9 cellular contexts compared by ENCODE assay signal in genomic region chr3:143895805-143896204, GRCh38. TPM values are rescaled to one million over a fixed set of nuclear protein-coding genes. Genes with fewer than 3 reads are reported as not detected.
DNase-seq lines count a peak whose midpoint lies in the region; ATAC-seq and TF ChIP-seq lines count a peak whose summit lies in the region.
"Had no signal": no experiment of that assay in that cellular context is flagged by ENCODE, and none has a peak within 500 bp of the region (broad histone marks: within the 10 kb centered on the region; RNA-seq: fewer than 3 reads in every experiment).

No MANE protein-coding gene starts in this region.

- TF ChIP-seq CTCF in liver (IDR thresholded peaks at IDR 0.05; ENCODE audit: low read depth, low read length, missing input control) = no peak

- in situ Hi-C loops in Caki2 (cut with HindIII; ENCODE audit: low pct_unique_long_range_greater_than_20kb, low sequenced_read_pairs) = no loop called here

- H3K9ac ChIP-seq in liver (ENCODE audit: low read depth in 1 of 2, low read length in 2 of 2) = no peak overlapping the region

- ATAC-seq in HG03196 (IDR thresholded peaks at IDR 0.05; ENCODE audit: unreplicated experiment) = no peak
- no peak for ATAC-seq in HG02763 (IDR thresholded peaks at IDR 0.05; ENCODE audit: unreplicated experiment)

- WGBS in liver = 86% methylated on average over 1 of the region's 1 CpG

- no peak overlapping the region for H3K4me3 ChIP-seq in liver (ENCODE audit: low read depth in 1 of 3, low read length in 3 of 3)

- peak; percentile 18 for DNase-seq in Caki2 (ENCODE audit: low read depth)
- DNase-seq in SK-N-DZ (ENCODE audit: low spot score) = peak; percentile 26
- no peak for DNase-seq in head of caudate nucleus
- DNase-seq in kidney glomerular epithelial cell (lab: John Stamatoyannopoulos, UW) = no peak
- DNase-seq: midbrain had no signal

- no peaks in the 10 kb centered on the region for H3K9me3 ChIP-seq in liver (ENCODE audit: control insufficient read depth in 4 of 4, low read length in 3 of 4)

- no peaks in the 10 kb centered on the region for H3K4me1 ChIP-seq in liver (ENCODE audit: control insufficient read depth in 4 of 4, insufficient read depth in 4 of 4, low read length in 3 of 4)

- TF ChIP-seq RAD21 in Ishikawa (IDR thresholded peaks at IDR 0.05; ENCODE audit: low read depth) (peak; percentile 26; the same call in 1 of the 2 replicates), liver (IDR thresholded peaks at IDR 0.05) (peak; percentile 67 to 68)

- intact Hi-C loops in head of caudate nucleus (cut with DNase I) = no loop called here

- no peaks in the 10 kb centered on the region for H3K27me3 ChIP-seq in liver (ENCODE audit: control insufficient read depth in 4 of 4, insufficient read depth in 4 of 4, low read length in 3 of 4)

- no peaks in the 10 kb centered on the region for H3K36me3 ChIP-seq in liver (ENCODE audit: control insufficient read depth in 4 of 4, insufficient read depth in 3 of 4, low read depth in 1 of 4, low read length in 3 of 4)

- no peak for TF ChIP-seq EP300 in Ishikawa (IDR thresholded peaks at IDR 0.05; ENCODE audit: borderline replicate concordance)

- H3K27ac ChIP-seq in liver (ENCODE audit: low read depth in 1 of 2, low read length in 2 of 2) = no peak overlapping the region

TF ChIP-seq in Ishikawa, 13 proteins besides CTCF, POLR2A, EP300 and RAD21:
- TF ChIP-seq CEBPB (IDR thresholded peaks at IDR 0.05) (no peak), TCF12 (IDR thresholded peaks at IDR 0.05; ENCODE audit: low read depth) (no peak)

TF ChIP-seq in liver, 16 proteins besides CTCF, POLR2A, EP300 and RAD21:
- no peak for TF ChIP-seq EGR1 (IDR thresholded peaks at IDR 0.05; ENCODE audit: low read depth in 2 of 2)
- TF ChIP-seq, protein P1, sequence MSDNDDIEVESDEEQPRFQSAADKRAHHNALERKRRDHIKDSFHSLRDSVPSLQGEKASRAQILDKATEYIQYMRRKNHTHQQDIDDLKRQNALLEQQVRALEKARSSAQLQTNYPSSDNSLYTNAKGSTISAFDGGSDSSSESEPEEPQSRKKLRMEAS (IDR thresholded peaks at IDR 0.05) = no peak
- TF ChIP-seq, protein P2, sequence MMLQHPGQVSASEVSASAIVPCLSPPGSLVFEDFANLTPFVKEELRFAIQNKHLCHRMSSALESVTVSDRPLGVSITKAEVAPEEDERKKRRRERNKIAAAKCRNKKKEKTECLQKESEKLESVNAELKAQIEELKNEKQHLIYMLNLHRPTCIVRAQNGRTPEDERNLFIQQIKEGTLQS (IDR thresholded peaks at IDR 0.05) = no peak
- TF ChIP-seq FOXA2 (IDR thresholded peaks at IDR 0.05) = no peak
- no peak for TF ChIP-seq JUND (IDR thresholded peaks at IDR 0.05)
- TF ChIP-seq HNF4A (conservative IDR thresholded peaks at IDR 0.05) = no peak
- no peak for TF ChIP-seq YY1 (IDR thresholded peaks at IDR 0.05)

RNA-seq across cellular contexts. Expression of gene SLC9A9, which starts 47.5 kb away (rescaled TPM):
- total RNA-seq in Caki2 (2014; rRNA removed; shearing (Covaris generic); ENCODE audit: low replicate concordance) = 1.4 and 1.8 TPM in 2 replicates
- polyA plus RNA-seq in SK-N-DZ (2014; cell fraction: cytosol; rRNA removed) = 1.2 and 3.3 TPM in 2 replicates
- polyA plus RNA-seq in SK-N-DZ (2014; cell fraction: nucleus; rRNA removed) = 0.14 and 5.7 TPM in 2 replicates
- total RNA-seq in liver = 10 to 100 TPM in 1 of 2 donors, 1 to 10 TPM in 1; 8.6 to 15.0 TPM
- 1 to 10 TPM; 3.3 to 3.7 TPM for polyA plus RNA-seq in liver

Comparison
In these comparisons a context has a peak if more than half of its experiments do, and no peak if none do; other contexts are left out.
1. DNase-seq: peak in Caki2 (single experiment) and SK-N-DZ (single experiment); none in head of caudate nucleus (0 of 42) and kidney glomerular epithelial cell (single experiment).